In genomic region chr12:65867428-65867827, GRCh38 we compare ENCODE assay signal across 22 cellular contexts. TPM values are rescaled to one million over a fixed set of nuclear protein-coding genes. Genes with fewer than 3 reads are reported as not detected.
DNase-seq lines count a peak whose midpoint lies in the region; ATAC-seq, FAIRE-seq and TF ChIP-seq lines count a peak whose summit lies in the region.
"Had no signal": no experiment of that assay in that cellular context is flagged by ENCODE, and none has a peak within 500 bp of the region (broad histone marks: within the 10 kb centered on the region; RNA-seq: fewer than 3 reads in every experiment).

No MANE protein-coding gene starts in this region.

- H4K91ac ChIP-seq in mesenchymal stem cell (ENCODE audit: low read length), result no peak overlapping the region

- H2BK12ac ChIP-seq in mesenchymal stem cell (ENCODE audit: low read length in 2 of 2), result no peak overlapping the region

- no peak overlapping the region for H2AFZ ChIP-seq in mesenchymal stem cell (ENCODE audit: low read depth, low read length)

- peaks cover 6% of the 10 kb centered on the region for H3K4me1 ChIP-seq in mesenchymal stem cell (ENCODE audit: control insufficient read depth, insufficient read depth, low read depth, low read length)
- H3K4me1 ChIP-seq: esophagus squamous epithelium, psoas muscle had no signal

- H3K27ac Mint-ChIP-seq in stimulated activated effector memory CD8-positive, alpha-beta T cell treated with anti-CD3 and anti-CD28 coated beads, Interleukin-12 subunit alpha, Interleukin-12 subunit beta, amount 100 ng/mL, for 72 hours, result no peak overlapping the region

- no peaks in the 10 kb centered on the region for H3K9me3 ChIP-seq in mesenchymal stem cell (ENCODE audit: control insufficient read depth, low read length)
- H3K9me3 ChIP-seq: BLaER1 treated with 17β-estradiol and CSF1 and Interleukin-3, amounts not matched to agents 10 nM and 100 nM; esophagus squamous epithelium; psoas muscle had no signal

- H2BK15ac ChIP-seq in mesenchymal stem cell (ENCODE audit: low read depth, poor library complexity, severe bottlenecking), result no peak overlapping the region

- H4K8ac ChIP-seq in mesenchymal stem cell (ENCODE audit: low read length), result no peak overlapping the region

- no peak for FAIRE-seq in bronchial epithelial cell (lab: Jason Lieb, UNC)
- FAIRE-seq: colon, TTC549 had no signal

- peak overlapping the region; percentile 79 for H3K9ac ChIP-seq in mesenchymal stem cell (ENCODE audit: low read length)
- H3K9ac ChIP-seq: BLaER1 treated with 17β-estradiol and CSF1 and Interleukin-3, amounts not matched to agents 10 nM and 100 nM had no signal

- no peaks in the 10 kb centered on the region for H3K36me3 Mint-ChIP-seq in stimulated activated effector memory CD8-positive, alpha-beta T cell treated with anti-CD3 and anti-CD28 coated beads, Interleukin-12 subunit alpha, Interleukin-12 subunit beta, amount 100 ng/mL, for 72 hours

- H3K14ac ChIP-seq in mesenchymal stem cell (ENCODE audit: low read length in 2 of 2), result no peak overlapping the region

- H3K4me2 ChIP-seq in mesenchymal stem cell (ENCODE audit: low read length, poor library complexity, severe bottlenecking), result no peak overlapping the region

- H3K9me3 Mint-ChIP-seq in stimulated activated effector memory CD8-positive, alpha-beta T cell treated with anti-CD3 and anti-CD28 coated beads, Interleukin-12 subunit alpha, Interleukin-12 subunit beta, amount 100 ng/mL, for 72 hours, result no peaks in the 10 kb centered on the region
- H3K9me3 Mint-ChIP-seq: H9 had no signal

- no peaks in the 10 kb centered on the region for H3K4me1 Mint-ChIP-seq in stimulated activated effector memory CD8-positive, alpha-beta T cell treated with anti-CD3 and anti-CD28 coated beads, Interleukin-12 subunit alpha, Interleukin-12 subunit beta, amount 100 ng/mL, for 72 hours

- peak overlapping the region in 1 of 2 experiments; percentile 54 for H3K4ac ChIP-seq in mesenchymal stem cell (ENCODE audit: low read depth in 1 of 2, low read length in 2 of 2)

- no peaks in the 10 kb centered on the region for H3K79me1 ChIP-seq in mesenchymal stem cell (replicated peaks; ENCODE audit: low read length, poor library complexity, severe bottlenecking)

- H2BK5ac ChIP-seq in mesenchymal stem cell (ENCODE audit: low read depth, low read length, poor library complexity, severe bottlenecking), result no peak overlapping the region

- H3K23ac ChIP-seq in mesenchymal stem cell (ENCODE audit: low read length in 2 of 2), result no peak overlapping the region

- H2BK120ac ChIP-seq in mesenchymal stem cell (ENCODE audit: low read depth, low read length), result no peak overlapping the region

- H3K27ac ChIP-seq in mesenchymal stem cell (ENCODE audit: low read length, poor library complexity, severe bottlenecking), result peak overlapping the region; percentile 38
- H3K27ac ChIP-seq: esophagus squamous epithelium, psoas muscle had no signal

- peak overlapping the region in 1 of 2 experiments; percentile 5 for H3K18ac ChIP-seq in mesenchymal stem cell (ENCODE audit: low read depth in 1 of 2, low read length in 2 of 2)

- DNase-seq in AG09309 (ENCODE audit: low read depth), result peak; percentile 87
- peak; percentile 72 for DNase-seq in M059J (ENCODE audit: low read depth)
- DNase-seq in bronchial epithelial cell (ENCODE audit: low read depth), result peak; percentile 96
- peak; percentile 75 for DNase-seq in mesenchymal stem cell
- DNase-seq in SHP77 treated with DMSO at 0.1 percent for 48 hours (lab: John Stamatoyannopoulos, UW), result no peak
- no peak for DNase-seq in GF-D8 (lab: John Stamatoyannopoulos, UW)
- DNase-seq in stimulated activated effector memory CD8-positive, alpha-beta T cell treated with anti-CD3 and anti-CD28 coated beads, Interleukin-12 subunit alpha, Interleukin-12 subunit beta, amount 100 ng/mL, for 72 hours (ENCODE audit: low spot score in 2 of 2), result no peak
- DNase-seq: activated CD8-positive, alpha-beta memory T cell treated with anti-CD3 and anti-CD28 coated beads for 24 hours; activated naive CD4-positive, alpha-beta T cell; DMS79 treated with DMSO at 0.1 percent for 48 hours; esophagus squamous epithelium; H9; NCI-H1105; psoas muscle; stimulated activated CD4-positive, alpha-beta T cell treated with anti-CD3 and anti-CD28 coated beads, Interleukin-4, amount 100 ng/mL, for 4 hours; stimulated activated naive CD4-positive, alpha-beta T cell had no signal

- H3K27me3 ChIP-seq in bronchial epithelial cell (ENCODE audit: control insufficient read depth, insufficient read depth, low read length) (no peaks in the 10 kb centered on the region), mesenchymal stem cell (ENCODE audit: control insufficient read depth in 1 of 2, insufficient read depth in 1 of 2, low read length in 2 of 2) (no peaks in the 10 kb centered on the region)
- H3K27me3 ChIP-seq: BLaER1 treated with 17β-estradiol and CSF1 and Interleukin-3, amounts not matched to agents 10 nM and 100 nM; esophagus squamous epithelium had no signal

- no peak overlapping the region for H3K4me3 Mint-ChIP-seq in stimulated activated effector memory CD8-positive, alpha-beta T cell treated with anti-CD3 and anti-CD28 coated beads, Interleukin-12 subunit alpha, Interleukin-12 subunit beta, amount 100 ng/mL, for 72 hours
- H3K4me3 Mint-ChIP-seq: H9 had no signal

- no peak overlapping the region for H2AK5ac ChIP-seq in mesenchymal stem cell (ENCODE audit: low read length, severe bottlenecking)

- H3K36me3 ChIP-seq in bronchial epithelial cell (ENCODE audit: control insufficient read depth, insufficient read depth, low read length), result peaks cover 4% of the 10 kb centered on the region
- peaks cover 10 to 90% of the 10 kb centered on the region in 2 experiments for H3K36me3 ChIP-seq in mesenchymal stem cell (ENCODE audit: control insufficient read depth in 1 of 2, insufficient read depth in 2 of 2, low read depth in 1 of 2, low read length in 2 of 2)
- H3K36me3 ChIP-seq: esophagus squamous epithelium had no signal

- no peak for ATAC-seq in stimulated activated effector memory CD8-positive, alpha-beta T cell treated with anti-CD3 and anti-CD28 coated beads, Interleukin-12 subunit alpha, Interleukin-12 subunit beta, amount 100 ng/mL, for 72 hours
- no peak for ATAC-seq in GM18909 (IDR thresholded peaks at IDR 0.05; ENCODE audit: poor library complexity, unreplicated experiment)
- ATAC-seq: Right ventricle myocardium inferior had no signal

- TF ChIP-seq CTCF in AG09309 (IDR thresholded peaks at IDR 0.05; ENCODE audit: control insufficient read depth, insufficient read depth, low read depth, low read length, missing control alignments) (no peak), bronchial epithelial cell (IDR thresholded peaks at IDR 0.05; ENCODE audit: insufficient read depth, low read length, severe bottlenecking) (no peak)

- WGBS in mesenchymal stem cell, result 77% methylated on average over 4 of the region's 5 CpGs

- H3K4me3 ChIP-seq in AG09309 (ENCODE audit: control insufficient read depth, low read depth, low read length) (no peak overlapping the region), bronchial epithelial cell (ENCODE audit: low read depth, low read length) (no peak overlapping the region), mesenchymal stem cell (ENCODE audit: insufficient read depth in 1 of 2, low read depth in 1 of 2, low read length in 2 of 2) (peak overlapping the region in 1 of 2 experiments; percentile 14)
- H3K4me3 ChIP-seq: BLaER1 treated with 17β-estradiol and CSF1 and Interleukin-3, amounts not matched to agents 10 nM and 100 nM; esophagus squamous epithelium; psoas muscle had no signal

RNA-seq across cellular contexts. Expression of gene HMGA2, which starts 43.1 kb away (rescaled TPM):
- total RNA-seq in M059J (2014; rRNA removed; shearing (Covaris generic)), result 7.3 and 8.2 TPM in 2 replicates
- 8.3 and 21.1 TPM in 2 replicates for total RNA-seq in bronchial epithelial cell
- polyA plus RNA-seq in mesenchymal stem cell (2013, experiment 1 of 2), result 146 TPM
- 149 TPM for polyA plus RNA-seq in mesenchymal stem cell (2013, experiment 2 of 2)
- total RNA-seq: NCI-H460, Right ventricle myocardium inferior had no signal

Comparison
In these comparisons a context has a peak if more than half of its experiments do, and no peak if none do; other contexts are left out.
1. DNase-seq: peak in AG09309 (single experiment), M059J (single experiment), bronchial epithelial cell (single experiment) and mesenchymal stem cell (single experiment); none in SHP77 treated with DMSO at 0.1 percent for 48 hours (single experiment), GF-D8 (single experiment) and stimulated activated effector memory CD8-positive, alpha-beta T cell treated with anti-CD3 and anti-CD28 coated beads, Interleukin-12 subunit alpha, Interleukin-12 subunit beta, amount 100 ng/mL, for 72 hours (0 of 2).